ENCODE assay signal across 18 cellular contexts in the genomic region with DNA sequence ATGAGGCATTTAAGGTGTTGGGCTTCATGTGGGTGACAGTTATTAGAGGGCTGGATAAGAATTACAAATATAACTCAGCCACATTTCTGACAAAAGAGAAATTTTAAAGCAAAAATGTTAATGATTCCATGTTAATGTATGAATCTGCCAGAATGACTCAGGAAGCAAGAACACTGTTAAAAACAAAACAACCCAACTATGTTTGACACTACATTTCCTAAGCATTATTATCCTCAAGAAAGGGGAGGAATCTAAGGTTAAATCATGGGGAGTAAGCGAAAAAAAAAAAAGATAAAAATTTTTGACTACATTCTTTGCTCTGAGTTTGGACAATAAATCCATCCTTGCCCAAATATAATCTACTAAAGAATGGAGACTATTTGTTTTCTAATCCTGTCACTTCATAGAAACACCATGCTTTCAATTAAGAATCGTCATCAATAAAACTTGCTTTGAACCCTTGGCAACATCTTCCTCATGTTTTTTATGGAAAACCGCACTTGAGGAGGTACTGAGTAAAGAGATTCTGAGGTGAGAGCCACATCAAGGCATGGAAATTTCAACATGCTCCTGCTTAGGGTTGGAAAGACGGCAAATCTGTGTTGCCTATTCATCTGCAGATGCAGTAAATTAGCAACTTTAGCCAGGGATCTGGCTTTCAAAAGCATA. TPM values are rescaled to one million over a fixed set of nuclear protein-coding genes. Genes with fewer than 3 reads are reported as not detected.
A peak's percentile ranks its signal among the peaks of the same experiment; 100 is the strongest.
DNase-seq lines count a peak whose midpoint lies in the region; ATAC-seq, FAIRE-seq and TF ChIP-seq lines count a peak whose summit lies in the region.
"Had no signal": no experiment of that assay in that cellular context is flagged by ENCODE, and none has a peak within 500 bp of the region (broad histone marks: within the 10 kb centered on the region; RNA-seq: fewer than 3 reads in every experiment).

No MANE protein-coding gene starts in this region.

- H3K4me3 ChIP-seq in adipocyte (ENCODE audit: low read length) (peak overlapping the region; percentile 56), kidney (ENCODE audit: low read length in 2 of 2) (no peak overlapping the region)
- H3K4me3 ChIP-seq in effector memory CD4-positive, alpha-beta T cell (ENCODE audit: insufficient read depth, low read depth, low read length, poor library complexity, severe bottlenecking) = no peak overlapping the region
- H3K4me3 ChIP-seq: spleen, upper lobe of left lung had no signal

- H3K9ac ChIP-seq in adipocyte (ENCODE audit: low read length) = peak overlapping the region; percentile 41
- H3K9ac ChIP-seq in kidney (ENCODE audit: low read length in 2 of 2) = peak overlapping the region in 1 of 2 donors; percentile 0

- TF ChIP-seq CTCF in kidney (IDR thresholded peaks at IDR 0.05; ENCODE audit: borderline replicate concordance, extremely low read depth, insufficient read depth) = no peak
- TF ChIP-seq CTCF in type B pancreatic cell (conservative IDR thresholded peaks at IDR 0.05) = no peak

- intact Hi-C loops in kidney (cut with DNase I) = no loop called here

- H3K27me3 ChIP-seq in adipocyte (replicated peaks; ENCODE audit: control insufficient read depth, insufficient read depth, low read length) = no peaks in the 10 kb centered on the region
- no peaks in the 10 kb centered on the region for H3K27me3 ChIP-seq in effector memory CD4-positive, alpha-beta T cell (replicated peaks; ENCODE audit: control insufficient read depth, insufficient read depth, low read length, poor library complexity, severe bottlenecking)
- H3K27me3 ChIP-seq: spleen, upper lobe of left lung had no signal

- peaks cover 95% of the 10 kb centered on the region for H3K4me1 Mint-ChIP-seq in activated naive CD8-positive, alpha-beta T cell (ENCODE audit: low read depth)
- H3K4me1 Mint-ChIP-seq in activated naive CD8-positive, alpha-beta T cell treated with anti-CD3 and anti-CD28 coated beads for 36 hours = peaks cover 83% of the 10 kb centered on the region
- H3K4me1 Mint-ChIP-seq in type B pancreatic cell (ENCODE audit: unreplicated experiment) = peaks cover 61% of the 10 kb centered on the region

- peak overlapping the region; percentile 14 for H3K4me3 Mint-ChIP-seq in activated naive CD8-positive, alpha-beta T cell
- H3K4me3 Mint-ChIP-seq in activated naive CD8-positive, alpha-beta T cell treated with anti-CD3 and anti-CD28 coated beads for 36 hours = no peak overlapping the region
- H3K4me3 Mint-ChIP-seq in type B pancreatic cell = peak overlapping the region; percentile 39

- no peak for DNase-seq in activated naive CD8-positive, alpha-beta T cell treated with anti-CD3 and anti-CD28 coated beads for 36 hours
- DNase-seq in adipocyte (ENCODE audit: low read depth) (peak; percentile 56), kidney (no peak), type B pancreatic cell (ENCODE audit: extremely low spot score, unreplicated experiment) (no peak)
- DNase-seq in effector memory CD4-positive, alpha-beta T cell = no peak
- DNase-seq: activated CD4-positive, alpha-beta T cell treated with anti-CD3 and anti-CD28 coated beads, Interleukin-2, amount 50 U/mL, for 4 hours; activated naive CD4-positive, alpha-beta T cell treated with Interleukin-2 at 50 U/mL for 16 hours; DMS79 treated with DMSO at 0.1 percent for 48 hours; kidney glomerular epithelial cell; NCI-H1092 treated with DMSO at 0.1 percent for 48 hours; NCI-H226; spleen had no signal

- H3K9me3 ChIP-seq in adipocyte (ENCODE audit: control insufficient read depth, low read length) (no peaks in the 10 kb centered on the region), kidney (ENCODE audit: control insufficient read depth in 1 of 2, low read length in 2 of 2) (no peaks in the 10 kb centered on the region)
- no peaks in the 10 kb centered on the region for H3K9me3 ChIP-seq in effector memory CD4-positive, alpha-beta T cell (ENCODE audit: control insufficient read depth, low read length)
- H3K9me3 ChIP-seq: spleen, upper lobe of left lung had no signal

- H3K27ac Mint-ChIP-seq in activated naive CD8-positive, alpha-beta T cell = peak overlapping the region; percentile 82
- no peak overlapping the region for H3K27ac Mint-ChIP-seq in activated naive CD8-positive, alpha-beta T cell treated with anti-CD3 and anti-CD28 coated beads for 36 hours
- H3K27ac Mint-ChIP-seq in type B pancreatic cell = peak overlapping the region; percentile 50

- H3K9me3 Mint-ChIP-seq in activated naive CD8-positive, alpha-beta T cell (ENCODE audit: low read depth) = no peaks in the 10 kb centered on the region
- peaks cover 5% of the 10 kb centered on the region for H3K9me3 Mint-ChIP-seq in activated naive CD8-positive, alpha-beta T cell treated with anti-CD3 and anti-CD28 coated beads for 36 hours
- H3K9me3 Mint-ChIP-seq in type B pancreatic cell = peaks cover 4% of the 10 kb centered on the region

- H3K27me3 Mint-ChIP-seq in activated naive CD8-positive, alpha-beta T cell = no peaks in the 10 kb centered on the region
- no peaks in the 10 kb centered on the region for H3K27me3 Mint-ChIP-seq in activated naive CD8-positive, alpha-beta T cell treated with anti-CD3 and anti-CD28 coated beads for 36 hours
- no peaks in the 10 kb centered on the region for H3K27me3 Mint-ChIP-seq in type B pancreatic cell

- H3K4me1 ChIP-seq in adipocyte (ENCODE audit: control insufficient read depth, insufficient read depth, low read length) (peaks cover 71% of the 10 kb centered on the region), kidney (ENCODE audit: control insufficient read depth in 1 of 2, insufficient read depth in 1 of 2, low read depth in 1 of 2, low read length in 2 of 2) (peaks cover 36 to 72% of the 10 kb centered on the region in 2 donors)
- H3K4me1 ChIP-seq in effector memory CD4-positive, alpha-beta T cell (ENCODE audit: control insufficient read depth, insufficient read depth, low read length, poor library complexity, severe bottlenecking) = peaks cover 15% of the 10 kb centered on the region

- peaks cover 33% of the 10 kb centered on the region for H3K36me3 Mint-ChIP-seq in activated naive CD8-positive, alpha-beta T cell
- H3K36me3 Mint-ChIP-seq in activated naive CD8-positive, alpha-beta T cell treated with anti-CD3 and anti-CD28 coated beads for 36 hours = peaks cover 44% of the 10 kb centered on the region
- H3K36me3 Mint-ChIP-seq in type B pancreatic cell = peaks cover 31% of the 10 kb centered on the region

- H3K27ac ChIP-seq in kidney (ENCODE audit: low read depth in 2 of 2, low read length in 2 of 2) = peak overlapping the region; percentile 10 to 11
- no peak overlapping the region for H3K27ac ChIP-seq in effector memory CD4-positive, alpha-beta T cell (ENCODE audit: insufficient read depth, low read length, poor library complexity, severe bottlenecking)

- peaks cover 6% of the 10 kb centered on the region for H3K36me3 ChIP-seq in adipocyte (ENCODE audit: control insufficient read depth, insufficient read depth, low read length, severe bottlenecking)
- no peaks in the 10 kb centered on the region for H3K36me3 ChIP-seq in kidney (ENCODE audit: control insufficient read depth in 1 of 2, insufficient read depth in 2 of 2, low read length in 2 of 2)
- no peaks in the 10 kb centered on the region for H3K36me3 ChIP-seq in effector memory CD4-positive, alpha-beta T cell (ENCODE audit: control insufficient read depth, insufficient read depth, low read length)
- H3K36me3 ChIP-seq: upper lobe of left lung had no signal

- no peak for FAIRE-seq in kidney (lab: Jason Lieb, UNC)
- FAIRE-seq: colon, frontal cortex had no signal

- ATAC-seq in GM19455 (IDR thresholded peaks at IDR 0.05; ENCODE audit: unreplicated experiment) (no peak), GM21576 (IDR thresholded peaks at IDR 0.05; ENCODE audit: unreplicated experiment) (no peak)

RNA-seq across cellular contexts. Expression of gene MAML2, which starts 9.8 kb away (rescaled TPM):
- 10 to 100 TPM; 14.1 to 14.3 TPM for total RNA-seq in activated naive CD8-positive, alpha-beta T cell treated with anti-CD3 and anti-CD28 coated beads for 36 hours
- total RNA-seq in kidney = 32.3 TPM
- 4.9 TPM for polyA plus RNA-seq in kidney (ENCODE audit: insufficient read depth, low read depth, low replicate concordance)
- 20.8 and 33.6 TPM in 2 replicates for total RNA-seq in type B pancreatic cell (ENCODE audit: low replicate concordance)

RNA-seq across cellular contexts. Expression of gene CCDC82, which starts 56.5 kb away (rescaled TPM):
- 10 to 100 TPM; 25.0 to 28.3 TPM for total RNA-seq in activated naive CD8-positive, alpha-beta T cell treated with anti-CD3 and anti-CD28 coated beads for 36 hours
- 25.8 TPM for total RNA-seq in kidney
- polyA plus RNA-seq in kidney (ENCODE audit: insufficient read depth, low read depth, low replicate concordance) = 13.0 TPM
- 15.2 and 21.7 TPM in 2 replicates for total RNA-seq in type B pancreatic cell (ENCODE audit: low replicate concordance)

RNA-seq across cellular contexts. Expression of gene JRKL, which starts 56.6 kb away (rescaled TPM):
- total RNA-seq in activated naive CD8-positive, alpha-beta T cell treated with anti-CD3 and anti-CD28 coated beads for 36 hours = 1 to 10 TPM; 8.5 to 9.7 TPM
- total RNA-seq in kidney (12.5 TPM), type B pancreatic cell (ENCODE audit: low replicate concordance) (11.5 and 13.9 TPM in 2 replicates)
- polyA plus RNA-seq in kidney (ENCODE audit: insufficient read depth, low read depth, low replicate concordance) = 4.6 TPM
